Comparison of ENCODE assay signal across 1 cellular context in the genomic region with DNA sequence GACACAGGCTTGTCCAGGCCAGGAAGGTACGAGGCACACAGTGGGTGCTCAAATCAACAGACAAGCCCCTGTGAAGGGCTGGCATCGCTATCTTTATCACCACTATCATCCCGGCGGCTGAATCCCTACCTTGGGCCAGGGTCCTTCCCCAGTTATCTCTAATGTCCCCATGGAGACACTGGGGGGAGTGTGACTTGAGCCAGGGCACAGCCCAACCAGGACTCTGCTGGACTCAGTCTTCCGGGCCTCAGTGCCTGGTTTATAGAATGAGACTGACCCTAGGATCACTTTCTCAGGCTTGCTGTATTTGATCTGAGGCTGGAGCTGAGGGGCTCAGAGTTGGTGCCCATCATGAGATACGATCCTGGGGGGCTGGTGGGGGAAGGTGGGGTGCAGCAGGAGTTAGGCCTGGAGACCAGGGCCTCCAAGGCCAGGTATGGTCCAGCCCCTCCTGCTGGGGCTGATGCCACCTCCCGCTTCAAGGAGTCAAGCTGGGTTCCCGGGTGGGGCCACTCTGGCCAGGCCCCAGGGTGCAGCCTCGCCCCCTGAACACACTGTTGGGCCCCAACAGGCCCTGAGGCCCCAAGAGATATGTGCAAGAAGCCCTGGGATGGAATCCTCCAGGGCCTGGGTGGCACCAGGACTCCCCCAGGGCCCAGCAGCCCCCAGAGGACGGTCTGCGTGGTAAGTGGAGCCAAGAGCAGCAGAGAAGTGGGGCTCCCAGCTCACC.
TF ChIP-seq lines count a peak whose summit lies in the region.

No MANE protein-coding gene starts in this region.

TF ChIP-seq in GM23338, 12 proteins besides CTCF, POLR2A, EP300 and RAD21:
- no peak for TF ChIP-seq ETS1 (IDR thresholded peaks at IDR 0.05)
- TF ChIP-seq, protein P1, sequence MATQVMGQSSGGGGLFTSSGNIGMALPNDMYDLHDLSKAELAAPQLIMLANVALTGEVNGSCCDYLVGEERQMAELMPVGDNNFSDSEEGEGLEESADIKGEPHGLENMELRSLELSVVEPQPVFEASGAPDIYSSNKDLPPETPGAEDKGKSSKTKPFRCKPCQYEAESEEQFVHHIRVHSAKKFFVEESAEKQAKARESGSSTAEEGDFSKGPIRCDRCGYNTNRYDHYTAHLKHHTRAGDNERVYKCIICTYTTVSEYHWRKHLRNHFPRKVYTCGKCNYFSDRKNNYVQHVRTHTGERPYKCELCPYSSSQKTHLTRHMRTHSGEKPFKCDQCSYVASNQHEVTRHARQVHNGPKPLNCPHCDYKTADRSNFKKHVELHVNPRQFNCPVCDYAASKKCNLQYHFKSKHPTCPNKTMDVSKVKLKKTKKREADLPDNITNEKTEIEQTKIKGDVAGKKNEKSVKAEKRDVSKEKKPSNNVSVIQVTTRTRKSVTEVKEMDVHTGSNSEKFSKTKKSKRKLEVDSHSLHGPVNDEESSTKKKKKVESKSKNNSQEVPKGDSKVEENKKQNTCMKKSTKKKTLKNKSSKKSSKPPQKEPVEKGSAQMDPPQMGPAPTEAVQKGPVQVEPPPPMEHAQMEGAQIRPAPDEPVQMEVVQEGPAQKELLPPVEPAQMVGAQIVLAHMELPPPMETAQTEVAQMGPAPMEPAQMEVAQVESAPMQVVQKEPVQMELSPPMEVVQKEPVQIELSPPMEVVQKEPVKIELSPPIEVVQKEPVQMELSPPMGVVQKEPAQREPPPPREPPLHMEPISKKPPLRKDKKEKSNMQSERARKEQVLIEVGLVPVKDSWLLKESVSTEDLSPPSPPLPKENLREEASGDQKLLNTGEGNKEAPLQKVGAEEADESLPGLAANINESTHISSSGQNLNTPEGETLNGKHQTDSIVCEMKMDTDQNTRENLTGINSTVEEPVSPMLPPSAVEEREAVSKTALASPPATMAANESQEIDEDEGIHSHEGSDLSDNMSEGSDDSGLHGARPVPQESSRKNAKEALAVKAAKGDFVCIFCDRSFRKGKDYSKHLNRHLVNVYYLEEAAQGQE (IDR thresholded peaks at IDR 0.05; ENCODE audit: unreplicated experiment), result no peak
- TF ChIP-seq EZH2phosphoT487 (IDR thresholded peaks at IDR 0.05; ENCODE audit: unreplicated experiment), result no peak
- no peak for TF ChIP-seq ZNF331 (CRISPR knock-in tag; IDR thresholded peaks at IDR 0.05; ENCODE audit: low read depth)
- TF ChIP-seq STAT1 (IDR thresholded peaks at IDR 0.05; ENCODE audit: unreplicated experiment), result no peak
- no peak for TF ChIP-seq JUNB (IDR thresholded peaks at IDR 0.05; ENCODE audit: unreplicated experiment)
- TF ChIP-seq ZNF114 (CRISPR knock-in tag; IDR thresholded peaks at IDR 0.05), result no peak
- TF ChIP-seq, protein P2, sequence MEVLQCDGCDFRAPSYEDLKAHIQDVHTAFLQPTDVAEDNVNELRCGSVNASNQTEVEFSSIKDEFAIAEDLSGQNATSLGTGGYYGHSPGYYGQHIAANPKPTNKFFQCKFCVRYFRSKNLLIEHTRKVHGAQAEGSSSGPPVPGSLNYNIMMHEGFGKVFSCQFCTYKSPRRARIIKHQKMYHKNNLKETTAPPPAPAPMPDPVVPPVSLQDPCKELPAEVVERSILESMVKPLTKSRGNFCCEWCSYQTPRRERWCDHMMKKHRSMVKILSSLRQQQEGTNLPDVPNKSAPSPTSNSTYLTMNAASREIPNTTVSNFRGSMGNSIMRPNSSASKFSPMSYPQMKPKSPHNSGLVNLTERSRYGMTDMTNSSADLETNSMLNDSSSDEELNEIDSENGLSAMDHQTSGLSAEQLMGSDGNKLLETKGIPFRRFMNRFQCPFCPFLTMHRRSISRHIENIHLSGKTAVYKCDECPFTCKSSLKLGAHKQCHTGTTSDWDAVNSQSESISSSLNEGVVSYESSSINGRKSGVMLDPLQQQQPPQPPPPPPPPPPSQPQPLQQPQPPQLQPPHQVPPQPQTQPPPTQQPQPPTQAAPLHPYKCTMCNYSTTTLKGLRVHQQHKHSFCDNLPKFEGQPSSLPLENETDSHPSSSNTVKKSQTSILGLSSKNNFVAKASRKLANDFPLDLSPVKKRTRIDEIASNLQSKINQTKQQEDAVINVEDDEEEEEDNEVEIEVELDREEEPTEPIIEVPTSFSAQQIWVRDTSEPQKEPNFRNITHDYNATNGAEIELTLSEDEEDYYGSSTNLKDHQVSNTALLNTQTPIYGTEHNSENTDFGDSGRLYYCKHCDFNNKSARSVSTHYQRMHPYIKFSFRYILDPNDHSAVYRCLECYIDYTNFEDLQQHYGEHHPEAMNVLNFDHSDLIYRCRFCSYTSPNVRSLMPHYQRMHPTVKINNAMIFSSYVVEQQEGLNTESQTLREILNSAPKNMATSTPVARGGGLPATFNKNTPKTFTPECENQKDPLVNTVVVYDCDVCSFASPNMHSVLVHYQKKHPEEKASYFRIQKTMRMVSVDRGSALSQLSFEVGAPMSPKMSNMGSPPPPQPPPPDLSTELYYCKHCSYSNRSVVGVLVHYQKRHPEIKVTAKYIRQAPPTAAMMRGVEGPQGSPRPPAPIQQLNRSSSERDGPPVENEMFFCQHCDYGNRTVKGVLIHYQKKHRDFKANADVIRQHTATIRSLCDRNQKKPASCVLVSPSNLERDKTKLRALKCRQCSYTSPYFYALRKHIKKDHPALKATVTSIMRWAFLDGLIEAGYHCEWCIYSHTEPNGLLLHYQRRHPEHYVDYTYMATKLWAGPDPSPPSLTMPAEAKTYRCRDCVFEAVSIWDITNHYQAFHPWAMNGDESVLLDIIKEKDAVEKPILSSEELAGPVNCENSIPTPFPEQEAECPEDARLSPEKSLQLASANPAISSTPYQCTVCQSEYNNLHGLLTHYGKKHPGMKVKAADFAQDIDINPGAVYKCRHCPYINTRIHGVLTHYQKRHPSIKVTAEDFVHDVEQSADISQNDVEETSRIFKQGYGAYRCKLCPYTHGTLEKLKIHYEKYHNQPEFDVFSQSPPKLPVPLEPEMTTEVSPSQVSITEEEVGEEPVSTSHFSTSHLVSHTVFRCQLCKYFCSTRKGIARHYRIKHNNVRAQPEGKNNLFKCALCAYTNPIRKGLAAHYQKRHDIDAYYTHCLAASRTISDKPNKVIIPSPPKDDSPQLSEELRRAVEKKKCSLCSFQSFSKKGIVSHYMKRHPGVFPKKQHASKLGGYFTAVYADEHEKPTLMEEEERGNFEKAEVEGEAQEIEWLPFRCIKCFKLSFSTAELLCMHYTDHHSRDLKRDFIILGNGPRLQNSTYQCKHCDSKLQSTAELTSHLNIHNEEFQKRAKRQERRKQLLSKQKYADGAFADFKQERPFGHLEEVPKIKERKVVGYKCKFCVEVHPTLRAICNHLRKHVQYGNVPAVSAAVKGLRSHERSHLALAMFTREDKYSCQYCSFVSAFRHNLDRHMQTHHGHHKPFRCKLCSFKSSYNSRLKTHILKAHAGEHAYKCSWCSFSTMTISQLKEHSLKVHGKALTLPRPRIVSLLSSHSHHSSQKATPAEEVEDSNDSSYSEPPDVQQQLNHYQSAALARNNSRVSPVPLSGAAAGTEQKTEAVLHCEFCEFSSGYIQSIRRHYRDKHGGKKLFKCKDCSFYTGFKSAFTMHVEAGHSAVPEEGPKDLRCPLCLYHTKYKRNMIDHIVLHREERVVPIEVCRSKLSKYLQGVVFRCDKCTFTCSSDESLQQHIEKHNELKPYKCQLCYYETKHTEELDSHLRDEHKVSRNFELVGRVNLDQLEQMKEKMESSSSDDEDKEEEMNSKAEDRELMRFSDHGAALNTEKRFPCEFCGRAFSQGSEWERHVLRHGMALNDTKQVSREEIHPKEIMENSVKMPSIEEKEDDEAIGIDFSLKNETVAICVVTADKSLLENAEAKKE (CRISPR knock-in tag; IDR thresholded peaks at IDR 0.05), result no peak
- no peak for TF ChIP-seq CREB1 (CRISPR knock-in tag; IDR thresholded peaks at IDR 0.05; ENCODE audit: low read depth)
- no peak for TF ChIP-seq NANOG (IDR thresholded peaks at IDR 0.05; ENCODE audit: borderline replicate concordance)
- TF ChIP-seq POLR2AphosphoS5 (IDR thresholded peaks at IDR 0.05; ENCODE audit: low read depth), result no peak
- TF ChIP-seq EZH2 (IDR thresholded peaks at IDR 0.05; ENCODE audit: low read depth, unreplicated experiment), result no peak
